ENCODE assay signal across 10 cellular contexts in genomic region chr9:5326893-5327548, GRCh38. TPM values are rescaled to one million over a fixed set of nuclear protein-coding genes. Genes with fewer than 3 reads are reported as not detected.
A peak's percentile ranks its signal among the peaks of the same experiment; 100 is the strongest.
DNase-seq lines count a peak whose midpoint lies in the region; FAIRE-seq and TF ChIP-seq lines count a peak whose summit lies in the region.
"Had no signal": no experiment of that assay in that cellular context is flagged by ENCODE, and none has a peak within 500 bp of the region (broad histone marks: within the 10 kb centered on the region; RNA-seq: fewer than 3 reads in every experiment).

No MANE protein-coding gene starts in this region.

- no peak for TF ChIP-seq EP300 in esophagus muscularis mucosa (IDR thresholded peaks at IDR 0.05)

- H3K36me3 ChIP-seq in esophagus muscularis mucosa: no peaks in the 10 kb centered on the region
- H3K36me3 ChIP-seq in small intestine (ENCODE audit: control insufficient read depth in 2 of 2, insufficient read depth in 2 of 2, low read length in 2 of 2): no peaks in the 10 kb centered on the region

- DNase-seq in activated T-cell treated with anti-CD3 and anti-CD28 coated beads, Interleukin-2, amount 50 U/mL, for 1 hour: peak; percentile 26
- DNase-seq in activated T-cell treated with anti-CD3 and anti-CD28 coated beads, Interleukin-2, amount 50 U/mL, for 48 hours: no peak
- peak; percentile 58 for DNase-seq in T-helper 9 cell
- peak; percentile 90 for DNase-seq in esophagus muscularis mucosa (ENCODE audit: extremely low spot score)
- DNase-seq in small intestine: peak; percentile 7
- no peak for DNase-seq in NCI-H2196 (lab: John Stamatoyannopoulos, UW; ENCODE audit: unreplicated experiment)
- DNase-seq in COLO668 (lab: John Stamatoyannopoulos, UW; ENCODE audit: unreplicated experiment): no peak
- DNase-seq in HT-29 (ENCODE audit: low spot score): no peak
- DNase-seq: NCI-H2081 treated with DMSO at 0.1 percent for 48 hours, occipital lobe had no signal

- intact Hi-C loops in esophagus muscularis mucosa (cut with DNase I): no loop called here

- no peak for FAIRE-seq in small intestine (lab: Jason Lieb, UNC)

- H3K4me1 ChIP-seq in esophagus muscularis mucosa: no peaks in the 10 kb centered on the region
- H3K4me1 ChIP-seq in small intestine (ENCODE audit: control insufficient read depth in 2 of 2, insufficient read depth in 1 of 2, low read depth in 1 of 2, low read length in 1 of 2): no peaks in the 10 kb centered on the region

- TF ChIP-seq POLR2A in esophagus muscularis mucosa (IDR thresholded peaks at IDR 0.05; ENCODE audit: low read depth): no peak

- TF ChIP-seq CTCF in esophagus muscularis mucosa (IDR thresholded peaks at IDR 0.05): no peak

- WGBS in esophagus muscularis mucosa: 61% methylated on average over 3 of the region's 10 CpGs
- WGBS in small intestine, 3 donors: 62 to 69% (median 65%) methylated on average over 10 of the region's 10 CpGs

- no peaks in the 10 kb centered on the region for H3K9me3 ChIP-seq in esophagus muscularis mucosa
- H3K9me3 ChIP-seq in small intestine (ENCODE audit: control insufficient read depth, low read depth): no peaks in the 10 kb centered on the region

- H3K27ac ChIP-seq in esophagus muscularis mucosa (replicated peaks in 1 of 4): no peak overlapping the region
- no peak overlapping the region for H3K27ac ChIP-seq in small intestine (ENCODE audit: low read depth in 1 of 2, low read length in 1 of 2)

- H3K4me3 ChIP-seq in esophagus muscularis mucosa: no peak overlapping the region
- H3K4me3 ChIP-seq in small intestine (ENCODE audit: low read depth in 1 of 2, low read length in 2 of 2): no peak overlapping the region

- H3K27me3 ChIP-seq in esophagus muscularis mucosa: peaks cover 0 to 6% (median 0%) of the 10 kb centered on the region in 4 donors
- H3K27me3 ChIP-seq in small intestine (ENCODE audit: control insufficient read depth in 2 of 2, insufficient read depth in 2 of 2, low read length in 2 of 2): no peaks in the 10 kb centered on the region

RNA-seq across cellular contexts. Expression of gene RLN1, which starts 12.7 kb away (rescaled TPM):
- total RNA-seq in esophagus muscularis mucosa: not detected
- under 1 TPM in 1 of 3 donors, not detected in 2; 0.10 TPM for polyA plus RNA-seq in small intestine
- total RNA-seq in HT-29 (2014; rRNA removed; shearing (Covaris generic)): not detected in 2 replicates

RNA-seq across cellular contexts. Expression of gene RLN2, which starts 22.5 kb away (rescaled TPM):
- not detected for total RNA-seq in esophagus muscularis mucosa
- polyA plus RNA-seq in small intestine: under 1 TPM in 1 of 3 donors, not detected in 2; 0.81 TPM
- not detected in 2 replicates for total RNA-seq in HT-29 (2014; rRNA removed; shearing (Covaris generic))
- total RNA-seq: occipital lobe had no signal

Comparison
In these comparisons a context has a peak if more than half of its experiments do, and no peak if none do; other contexts are left out.
1. DNase-seq: peak in activated T-cell treated with anti-CD3 and anti-CD28 coated beads, Interleukin-2, amount 50 U/mL, for 1 hour (single experiment), T-helper 9 cell (single experiment), esophagus muscularis mucosa (single experiment) and small intestine (single experiment); none in activated T-cell treated with anti-CD3 and anti-CD28 coated beads, Interleukin-2, amount 50 U/mL, for 48 hours (0 of 2), NCI-H2196 (single experiment), COLO668 (single experiment) and HT-29 (single experiment).